26 cellular contexts compared by ENCODE assay signal in genomic region chr4:47762376-47763266, GRCh38.
"Had no signal": no experiment of that assay in that cellular context is flagged by ENCODE, and none has a peak within 500 bp of the region (broad histone marks: within the 10 kb centered on the region; RNA-seq: fewer than 3 reads in every experiment).

No MANE protein-coding gene starts in this region.

- H3K36me3 ChIP-seq: Peyer's patch had no signal

- H3K27me3 ChIP-seq: Peyer's patch had no signal

- FAIRE-seq: astrocyte, TTC549 had no signal

- DNase-seq: activated B cell treated with CpG ODN at 0.5 μM for 24 hours; activated CD4-positive, alpha-beta memory T cell treated with anti-CD3 and anti-CD28 coated beads for 36 hours; activated CD4-positive, alpha-beta T cell treated with anti-CD3 and anti-CD28 coated beads for 1 hour; activated CD4-positive, alpha-beta T cell treated with anti-CD3 and anti-CD28 coated beads, Interleukin-2, amount 10 ng/mL, durations not matched to agents 24 days and 14 days; activated CD8-positive, alpha-beta memory T cell treated with anti-CD3 and anti-CD28 coated beads for 24 hours; activated effector memory CD4-positive, alpha-beta T cell treated with anti-CD3 and anti-CD28 coated beads, Interleukin-2, amount 50 U/mL, for 16 hours; activated naive CD4-positive, alpha-beta T cell treated with Interleukin-2 at 50 U/mL for 16 hours; activated T-cell treated with anti-CD3 and anti-CD28 coated beads, Interleukin-2, amount 50 U/mL, for 4 hours; amygdala; IMR-90; Kasumi-1; KBM-7; NCI-H1105 treated with DMSO at 0.1 percent for 48 hours; NCI-H146; NCI-H187 treated with DMSO at 0.1 percent for 48 hours; NCI-H2081 treated with DMSO at 0.1 percent for 48 hours; NCI-H446; NCI-H524; Peyer's patch; SHP77 treated with DMSO at 0.1 percent for 48 hours; T-cell; T-helper 2 cell; T1000 had no signal

- H3K9me3 ChIP-seq: Peyer's patch had no signal

- ATAC-seq: activated T-cell treated with anti-CD3 and anti-CD28 coated beads, Interleukin-2, amount 50 U/mL, for 4 hours; T-cell had no signal

- H3K4me3 ChIP-seq: Peyer's patch had no signal

- H3K4me1 ChIP-seq: Peyer's patch had no signal

- H3K27ac ChIP-seq: Peyer's patch, RWPE1 had no signal
